Comparison of ENCODE assay signal across 27 cellular contexts in the genomic region with DNA sequence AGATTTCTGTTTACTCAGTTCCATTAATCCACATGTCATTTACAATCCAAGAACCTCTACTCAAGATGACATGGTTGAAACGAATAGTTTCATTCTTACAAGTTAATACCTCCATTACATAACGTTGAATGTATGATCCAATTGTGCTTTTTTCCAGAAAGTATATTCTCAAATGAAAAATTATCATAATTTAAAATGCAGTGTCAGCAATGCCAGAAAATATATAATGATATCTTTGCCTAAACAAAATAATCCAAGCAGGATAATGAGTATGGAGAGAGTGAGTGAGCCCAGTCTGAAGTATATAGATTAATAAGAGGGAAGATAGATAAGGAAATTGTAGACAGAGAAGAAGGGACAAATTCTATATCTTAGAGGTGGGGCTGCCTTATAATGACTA.
"Had no signal": no experiment of that assay in that cellular context is flagged by ENCODE, and none has a peak within 500 bp of the region (broad histone marks: within the 10 kb centered on the region; RNA-seq: fewer than 3 reads in every experiment).

No MANE protein-coding gene starts in this region.

- FAIRE-seq: urothelium cell line had no signal

- H3K4me1 ChIP-seq: stomach, testis, thyroid gland, tibial artery, tibial nerve, transverse colon, upper lobe of left lung, upper lobe of right lung, uterus, vagina had no signal

- H3K27ac ChIP-seq: stomach, suprapubic skin, testis, thoracic aorta, thyroid gland, tibial artery, tibial nerve, transverse colon, upper lobe of left lung, upper lobe of right lung, uterus, vagina had no signal

- H3K4me3 ChIP-seq: stomach, suprapubic skin, testis, thoracic aorta, thyroid gland, tibial artery, tibial nerve, transverse colon, upper lobe of left lung, upper lobe of right lung, uterus, vagina had no signal

- H3K36me3 ChIP-seq: stomach, suprapubic skin, thoracic aorta, thyroid gland, tibial artery, tibial nerve, transverse colon, upper lobe of left lung, upper lobe of right lung, uterus, vagina had no signal

- H3K9me3 ChIP-seq: stomach, suprapubic skin, testis, thoracic aorta, thyroid gland, tibial artery, tibial nerve, transverse colon, upper lobe of left lung, upper lobe of right lung, uterus, vagina had no signal

- DNase-seq: stimulated activated CD4-positive, alpha-beta T cell treated with anti-CD3 and anti-CD28 coated beads, Interleukin-2, amount 100 ng/mL, for 48 hours; stimulated activated CD4-positive, alpha-beta T cell treated with anti-CD3 and anti-CD28 coated beads, Interleukin-4, amount 100 ng/mL, for 1 hour; stimulated activated CD4-positive, alpha-beta T cell treated with anti-CD3 and anti-CD28 coated beads, Interleukin-4, amount 100 ng/mL, for 24 hours; stimulated activated CD4-positive, alpha-beta T cell treated with anti-CD3 and anti-CD28 coated beads, Interleukin-4, amount 100 ng/mL, for 4 hours; stimulated activated CD8-positive, alpha-beta memory T cell treated with anti-CD3 and anti-CD28 coated beads, Interleukin-4, amount 100 ng/mL, for 48 hours; stimulated activated naive B cell treated with anti-CD40 and anti-IgM and Interleukin-4, amounts not matched to agents 10 μg/mL and 1 μg/mL and 100 μg/mL, for 72 hours; stimulated activated naive CD4-positive, alpha-beta T cell; stimulated activated naive CD4-positive, alpha-beta T cell treated with Interleukin-2 at 50 U/mL for 16 hours; stimulated activated naive CD8-positive, alpha-beta T cell treated with anti-CD3 and anti-CD28 coated beads, Interleukin-15, amount 100 ng/mL, for 72 hours; stimulated activated naive CD8-positive, alpha-beta T cell treated with anti-CD3 and anti-CD28 coated beads, Interleukin-15, Interleukin-2, amounts not matched to agents 100 U/mL and 50 U/mL, for 24 hours; stomach; substantia nigra; testis; thyroid gland; tibial artery; transverse colon; trophoblast cell; upper lobe of left lung; upper lobe of right lung; uterus had no signal

- H3K27me3 ChIP-seq: stomach, suprapubic skin, testis, thyroid gland, tibial artery, tibial nerve, transverse colon, upper lobe of left lung, upper lobe of right lung, uterus, vagina had no signal

- ATAC-seq: stimulated activated effector memory CD8-positive, alpha-beta T cell treated with anti-CD3 and anti-CD28 coated beads, Interleukin-12 subunit alpha, Interleukin-12 subunit beta, amount 100 ng/mL, for 72 hours; stimulated activated memory B cell treated with anti-CD40 and anti-IgM and Interleukin-4, amounts not matched to agents 10 μg/mL and 1 μg/mL and 100 μg/mL, for 72 hours; stimulated activated naive B cell treated with anti-CD40 and anti-IgM and Interleukin-4, amounts not matched to agents 10 μg/mL and 1 μg/mL and 100 μg/mL, for 72 hours; stimulated activated naive CD8-positive, alpha-beta T cell treated with anti-CD3 and anti-CD28 coated beads, Interleukin-15, amount 100 ng/mL, for 72 hours; stimulated activated naive CD8-positive, alpha-beta T cell treated with anti-CD3 and anti-CD28 coated beads, Interleukin-15, Interleukin-2, amounts not matched to agents 100 U/mL and 50 U/mL, for 24 hours; upper lobe of right lung had no signal
